In genomic region chr2:119389615-119390306, GRCh38 we compare ENCODE assay signal across 10 cellular contexts. TPM values are rescaled to one million over a fixed set of nuclear protein-coding genes. Genes with fewer than 3 reads are reported as not detected.
DNase-seq lines count a peak whose midpoint lies in the region; ATAC-seq and TF ChIP-seq lines count a peak whose summit lies in the region.
"Had no signal": no experiment of that assay in that cellular context is flagged by ENCODE, and none has a peak within 500 bp of the region (broad histone marks: within the 10 kb centered on the region; RNA-seq: fewer than 3 reads in every experiment).

No MANE protein-coding gene starts in this region.

- H3K4me1 ChIP-seq in mammary epithelial cell (ENCODE audit: insufficient read depth, low read length), result peaks cover 22% of the 10 kb centered on the region

- ATAC-seq in GM18909 (IDR thresholded peaks at IDR 0.05; ENCODE audit: poor library complexity, unreplicated experiment), result no peak
- ATAC-seq in GM18517 (IDR thresholded peaks at IDR 0.05; ENCODE audit: unreplicated experiment), result no peak
- ATAC-seq: activated T-helper 17 cell treated with anti-CD3 and anti-CD28 coated beads, Interleukin-2, amount 50 U/mL, for 72 hours had no signal

- H3K27ac ChIP-seq in mammary epithelial cell (ENCODE audit: insufficient read depth, low read depth, low read length), result no peak overlapping the region
- H3K27ac ChIP-seq: thoracic aorta had no signal

- intact Hi-C loops in mammary epithelial cell (cut with micrococcal nuclease), result no loop called here

- WGBS in mammary epithelial cell (ENCODE audit: low coverage, missing lambda C conversion rate), result 49% methylated on average over 5 of the region's 5 CpGs

- H2AFZ ChIP-seq in mammary epithelial cell (ENCODE audit: low read depth, low read length), result no peak overlapping the region

- no peaks in the 10 kb centered on the region for H3K79me2 ChIP-seq in mammary epithelial cell (ENCODE audit: insufficient read depth, low read length)

- CTCF ChIA-PET in mammary epithelial cell (lab: Charles Lee; ENCODE audit: low non-redundant PET), result no interaction called here

- no peak overlapping the region for H3K9ac ChIP-seq in mammary epithelial cell (ENCODE audit: insufficient read depth, low read length)

- dilution Hi-C loops in mammary epithelial cell (cut with HindIII; ENCODE audit: low sequenced_read_pairs), result no loop called here

- TF ChIP-seq CTCF in AG09309 (IDR thresholded peaks at IDR 0.05; ENCODE audit: control insufficient read depth, insufficient read depth, low read depth, low read length, missing control alignments) (no peak), LNCaP clone FGC (IDR thresholded peaks at IDR 0.05; ENCODE audit: control insufficient read depth, extremely low read depth, insufficient read depth) (no peak), mammary epithelial cell (conservative IDR thresholded peaks at IDR 0.05 in 1 of 2, IDR thresholded peaks at IDR 0.05 in 1 of 2; ENCODE audit: extremely low read depth in 1 of 2, insufficient read depth in 1 of 2, low read depth in 1 of 2, low read length in 2 of 2) (no peak)

- in situ Hi-C loops in mammary epithelial cell (cut with MboI; ENCODE audit: low sequenced_read_pairs in 2 of 2), result no loop called here

- H3K4me3 ChIP-seq in AG09309 (ENCODE audit: control insufficient read depth, low read depth, low read length), result no peak overlapping the region
- H3K4me3 ChIP-seq in LNCaP clone FGC (ENCODE audit: low read depth, low read length), result no peak overlapping the region
- H3K4me3 ChIP-seq in mammary epithelial cell (replicated peaks in 1 of 3; ENCODE audit: insufficient read depth in 1 of 3, low read depth in 2 of 3, low read length in 3 of 3), result no peak overlapping the region
- H3K4me3 ChIP-seq: thoracic aorta had no signal

- H3K4me2 ChIP-seq in mammary epithelial cell (ENCODE audit: insufficient read depth, low read depth, low read length), result peak overlapping the region; percentile 42

- BruUV-seq in mammary epithelial cell (replicated peaks; lab: Mats Ljungman, UMichigan), result no TSS peak

- H4K20me1 ChIP-seq in mammary epithelial cell (ENCODE audit: insufficient read depth, low read length), result no peaks in the 10 kb centered on the region

- H3K9me3 ChIP-seq in mammary epithelial cell (replicated peaks; ENCODE audit: insufficient read depth, low read length), result no peaks in the 10 kb centered on the region
- H3K9me3 ChIP-seq: thoracic aorta had no signal

- peak; percentile 24 for DNase-seq in AG09309 (ENCODE audit: low read depth)
- DNase-seq in LNCaP clone FGC (ENCODE audit: low read depth), result peak; percentile 44
- DNase-seq in mammary epithelial cell, result peak; percentile 69
- DNase-seq in left kidney (ENCODE audit: low read depth, low spot score), result peak; percentile 10
- DNase-seq in NOMO-1 treated with DMSO at 0.1 percent for 48 hours (lab: John Stamatoyannopoulos, UW; ENCODE audit: unreplicated experiment), result no peak
- DNase-seq in cortex of kidney (lab: John Stamatoyannopoulos, UW), result no peak

- no peaks in the 10 kb centered on the region for H3K36me3 ChIP-seq in mammary epithelial cell (ENCODE audit: insufficient read depth, low read length)
- H3K36me3 ChIP-seq: thoracic aorta had no signal

- H3K27me3 ChIP-seq in mammary epithelial cell (ENCODE audit: insufficient read depth, low read length), result no peaks in the 10 kb centered on the region

RNA-seq across cellular contexts. Expression of gene DBI, which starts 23.0 kb away (rescaled TPM):
- 100 to 1,000 TPM in 1 of 2 donors, 10 to 100 TPM in 1; 36.5 to 217 TPM for total RNA-seq in mammary epithelial cell
- 583 TPM for polyA plus RNA-seq in mammary epithelial cell
- polyA minus RNA-seq in mammary epithelial cell, result 109 TPM

RNA-seq across cellular contexts. Expression of gene C2orf76, which starts 23.1 kb away (rescaled TPM):
- total RNA-seq in mammary epithelial cell, result 1 to 10 TPM; 6.2 to 8.3 TPM
- 6.8 TPM for polyA plus RNA-seq in mammary epithelial cell
- polyA minus RNA-seq in mammary epithelial cell, result 5.1 TPM

RNA-seq across cellular contexts. Expression of gene TMEM37, which starts 41.9 kb away (rescaled TPM):
- total RNA-seq in mammary epithelial cell, result not detected
- 0.03 TPM for polyA plus RNA-seq in mammary epithelial cell
- polyA minus RNA-seq in mammary epithelial cell, result not detected
- total RNA-seq: activated T-helper 17 cell treated with anti-CD3 and anti-CD28 coated beads, Interleukin-2, amount 50 U/mL, for 72 hours had no signal

Comparison
In these comparisons a context has a peak if more than half of its experiments do, and no peak if none do; other contexts are left out.
1. DNase-seq: peak in AG09309 (single experiment), LNCaP clone FGC (single experiment), mammary epithelial cell (single experiment) and left kidney (single experiment); none in NOMO-1 treated with DMSO at 0.1 percent for 48 hours (single experiment) and cortex of kidney (single experiment).